ENCODE assay signal across 1 cellular context in genomic region chr20:37285664-37286374, GRCh38.
TF ChIP-seq lines count a peak whose summit lies in the region.

No MANE protein-coding gene starts in this region.

TF ChIP-seq in HepG2, 621 proteins besides CTCF, POLR2A, EP300 and RAD21 (continued from another document and continues in another):
- TF ChIP-seq ZNF770 (CRISPR knock-in tag; IDR thresholded peaks at IDR 0.05) (peak; percentile 76), BCLAF1 (IDR thresholded peaks at IDR 0.05) (no peak), ARNTL (CRISPR knock-in tag; IDR thresholded peaks at IDR 0.05) (peak; percentile 91), MAFG (CRISPR knock-in tag; IDR thresholded peaks at IDR 0.05) (no peak), TARDBP (CRISPR knock-in tag; IDR thresholded peaks at IDR 0.05) (peak; percentile 91), ZNF276 (CRISPR knock-in tag; IDR thresholded peaks at IDR 0.05; ENCODE audit: low read depth) (no peak), ZSCAN12 (CRISPR knock-in tag; IDR thresholded peaks at IDR 0.05) (no peak), ZFP90 (CRISPR knock-in tag; IDR thresholded peaks at IDR 0.05; ENCODE audit: borderline replicate concordance) (0 out of 2 replicates have a peak, but pooled peaks have one; percentile 47), ZNF337 (CRISPR knock-in tag; IDR thresholded peaks at IDR 0.05; ENCODE audit: borderline replicate concordance, low read depth) (no peak), MXD1 (CRISPR knock-in tag; IDR thresholded peaks at IDR 0.05) (peak; percentile 57; the same call in 1 of the 2 replicates), KLF13 (CRISPR knock-in tag; IDR thresholded peaks at IDR 0.05) (no peak), ZBTB2 (CRISPR knock-in tag; IDR thresholded peaks at IDR 0.05; ENCODE audit: low read depth) (peak; percentile 43; the same call in 1 of the 2 replicates), BCL6 (CRISPR knock-in tag; IDR thresholded peaks at IDR 0.05) (peak; percentile 99), ZNF557 (CRISPR knock-in tag; IDR thresholded peaks at IDR 0.05) (peak; percentile 80; the same call in 1 of the 2 replicates), CREM (IDR thresholded peaks at IDR 0.05) (0 out of 2 replicates have a peak, but pooled peaks have one; percentile 31), CREM (CRISPR knock-in tag; IDR thresholded peaks at IDR 0.05) (no peak), ZNF790 (CRISPR knock-in tag; IDR thresholded peaks at IDR 0.05; ENCODE audit: borderline replicate concordance) (no peak), NAIF1 (CRISPR knock-in tag; IDR thresholded peaks at IDR 0.05; ENCODE audit: borderline replicate concordance) (0 out of 2 replicates have a peak, but pooled peaks have one; percentile 64), ZKSCAN1 (IDR thresholded peaks at IDR 0.05; ENCODE audit: low read length) (no peak), PBX2 (CRISPR knock-in tag; IDR thresholded peaks at IDR 0.05) (no peak), DZIP1 (CRISPR knock-in tag; IDR thresholded peaks at IDR 0.05) (no peak), IKZF4 (CRISPR knock-in tag; IDR thresholded peaks at IDR 0.05; ENCODE audit: borderline replicate concordance, low read depth, not compliant biosample characterization) (no peak), ZNF597 (CRISPR knock-in tag; IDR thresholded peaks at IDR 0.05) (no peak), GMEB1 (CRISPR knock-in tag; IDR thresholded peaks at IDR 0.05; ENCODE audit: borderline replicate concordance) (no peak), PRDM15 (CRISPR knock-in tag; IDR thresholded peaks at IDR 0.05) (no peak), PHF21A (CRISPR knock-in tag; IDR thresholded peaks at IDR 0.05) (no peak), ZNF710 (CRISPR knock-in tag; IDR thresholded peaks at IDR 0.05; ENCODE audit: borderline replicate concordance) (0 out of 2 replicates have a peak, but pooled peaks have one; percentile 20), BATF2 (CRISPR knock-in tag; IDR thresholded peaks at IDR 0.05) (peak; percentile 31; the same call in 1 of the 2 replicates), MEIS2 (CRISPR knock-in tag; IDR thresholded peaks at IDR 0.05) (peak; percentile 55; the same call in 1 of the 2 replicates)
